ENCODE assay signal across 11 cellular contexts in the genomic region with DNA sequence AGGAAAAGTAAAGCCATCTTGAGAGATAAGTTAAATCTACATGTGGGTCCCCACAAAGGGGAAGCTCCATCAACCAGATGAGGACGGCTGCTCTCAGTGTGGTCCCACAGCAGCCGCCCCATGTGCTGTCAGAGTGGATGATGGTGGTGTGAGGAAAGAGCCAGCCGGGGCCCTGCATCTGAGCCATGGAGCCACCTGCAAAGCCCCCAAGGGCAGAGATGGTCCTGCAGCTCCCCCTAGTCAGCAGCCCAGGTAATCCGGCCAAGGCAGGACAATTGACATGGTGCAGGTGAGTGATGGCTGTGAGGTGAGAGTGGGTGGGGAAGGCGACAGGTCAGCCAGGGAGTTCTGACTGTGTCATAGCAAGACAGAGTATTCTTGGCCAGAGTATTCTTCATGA.
DNase-seq lines count a peak whose midpoint lies in the region; ATAC-seq and TF ChIP-seq lines count a peak whose summit lies in the region.
"Had no signal": no experiment of that assay in that cellular context is flagged by ENCODE, and none has a peak within 500 bp of the region (broad histone marks: within the 10 kb centered on the region; RNA-seq: fewer than 3 reads in every experiment).

No MANE protein-coding gene starts in this region.

- POLR2A ChIA-PET in HCT116 (lab: Charles Lee) = no interaction called here

- H3K27ac Mint-ChIP-seq in stimulated activated memory B cell treated with anti-CD40 and anti-IgM and Interleukin-4, amounts not matched to agents 10 μg/mL and 1 μg/mL and 100 μg/mL, for 72 hours = no peak overlapping the region

- H3K9ac ChIP-seq in HCT116 (ENCODE audit: low read length) = no peak overlapping the region

- H3K36me3 ChIP-seq in HCT116 (ENCODE audit: control insufficient read depth in 1 of 2, insufficient read depth in 2 of 2, low read length in 2 of 2) = no peaks in the 10 kb centered on the region

- no peak for TF ChIP-seq POLR2A in HCT116 (IDR thresholded peaks at IDR 0.05; ENCODE audit: borderline replicate concordance, extremely low read depth, insufficient read depth, insufficient read length)

- H3K9me3 Mint-ChIP-seq in stimulated activated memory B cell treated with anti-CD40 and anti-IgM and Interleukin-4, amounts not matched to agents 10 μg/mL and 1 μg/mL and 100 μg/mL, for 72 hours = peaks cover 3% of the 10 kb centered on the region
- H3K9me3 Mint-ChIP-seq: activated T-cell treated with anti-CD3 and anti-CD28 coated beads, Interleukin-2, amount 50 U/mL, for 4 hours had no signal

- BruUV-seq in HCT116 (replicated peaks; lab: Mats Ljungman, UMichigan) = no TSS peak

- intact Hi-C loops in Right ventricle myocardium superior (cut with DNase I) (loop anchor here (5.0 to 10.0 kb wide), 2 partner anchors 384 to 694 kb away; no protein-coding TSS in a partner anchor), cardiac septum (cut with DNase I) (loop anchor here (5.0 to 10.0 kb wide), 2 partner anchors 186 to 379 kb away; no protein-coding TSS in a partner anchor), HCT116 (cut with micrococcal nuclease) (loop anchor here (2.0 kb wide), 1 partner anchor 384 kb away; no protein-coding TSS in a partner anchor)

- TF ChIP-seq RAD21 in HCT116 (IDR thresholded peaks at IDR 0.05; ENCODE audit: low read depth) = peak; percentile 31

- no peaks in the 10 kb centered on the region for H3K4me1 ChIP-seq in HCT116 (ENCODE audit: control insufficient read depth in 1 of 2, insufficient read depth in 2 of 2, low read length in 2 of 2)

- no peak overlapping the region for H2AFZ ChIP-seq in HCT116 (ENCODE audit: low read depth, low read length, poor library complexity, severe bottlenecking)

- H3K9me3 ChIP-seq in HCT116 (ENCODE audit: control insufficient read depth in 1 of 2, insufficient read depth in 1 of 2, low read depth in 1 of 2, low read length in 2 of 2) = no peaks in the 10 kb centered on the region

- H4K20me1 ChIP-seq in HCT116 (ENCODE audit: insufficient read depth) = no peaks in the 10 kb centered on the region

- H3K27ac ChIP-seq in HCT116 (ENCODE audit: low read depth, low read length) = no peak overlapping the region

- H3K27me3 ChIP-seq in HCT116 (ENCODE audit: insufficient read depth, low read length) = no peaks in the 10 kb centered on the region

- H3K79me2 ChIP-seq in HCT116 (ENCODE audit: insufficient read depth, low read length) = no peaks in the 10 kb centered on the region

- peaks cover 11% of the 10 kb centered on the region for H3K27me3 Mint-ChIP-seq in stimulated activated memory B cell treated with anti-CD40 and anti-IgM and Interleukin-4, amounts not matched to agents 10 μg/mL and 1 μg/mL and 100 μg/mL, for 72 hours

- peak; percentile 57 for ATAC-seq in Right ventricle myocardium superior (ENCODE audit: poor library complexity)
- ATAC-seq in HCT116 = no peak
- ATAC-seq in stimulated activated memory B cell treated with anti-CD40 and anti-IgM and Interleukin-4, amounts not matched to agents 10 μg/mL and 1 μg/mL and 100 μg/mL, for 72 hours = peak; percentile 47
- ATAC-seq in HG03045 (IDR thresholded peaks at IDR 0.05; ENCODE audit: unreplicated experiment) = no peak
- ATAC-seq in GM21717 (IDR thresholded peaks at IDR 0.05; ENCODE audit: unreplicated experiment) = no peak
- ATAC-seq: activated T-cell treated with anti-CD3 and anti-CD28 coated beads, Interleukin-2, amount 50 U/mL, for 4 hours; Panc1 had no signal

- DNase-seq in Right ventricle myocardium superior (peak; percentile 42), cardiac septum (ENCODE audit: low spot score) (no peak), HCT116 (ENCODE audit: low read depth, low spot score) (no peak), SK-N-DZ (ENCODE audit: low spot score) (peak; percentile 23), DMS114 treated with DMSO at 0.1 percent for 48 hours (lab: John Stamatoyannopoulos, UW; ENCODE audit: unreplicated experiment) (no peak)
- DNase-seq: activated T-cell treated with anti-CD3 and anti-CD28 coated beads, Interleukin-2, amount 50 U/mL, for 4 hours had no signal

- peaks cover 5% of the 10 kb centered on the region for H3K36me3 Mint-ChIP-seq in stimulated activated memory B cell treated with anti-CD40 and anti-IgM and Interleukin-4, amounts not matched to agents 10 μg/mL and 1 μg/mL and 100 μg/mL, for 72 hours
- H3K36me3 Mint-ChIP-seq: brain had no signal

- RAD21 ChIA-PET in HCT116 (lab: Charles Lee; ENCODE audit: low non-redundant PET in 1 of 2, low total read pairs in 2 of 2, uncharacterized antibody in 2 of 2, unreplicated experiment in 2 of 2) = no interaction called here

- no peak overlapping the region for H3K4me3 Mint-ChIP-seq in stimulated activated memory B cell treated with anti-CD40 and anti-IgM and Interleukin-4, amounts not matched to agents 10 μg/mL and 1 μg/mL and 100 μg/mL, for 72 hours
- H3K4me3 Mint-ChIP-seq: activated T-cell treated with anti-CD3 and anti-CD28 coated beads, Interleukin-2, amount 50 U/mL, for 4 hours; brain had no signal

- H3K9me2 ChIP-seq in HCT116 (ENCODE audit: insufficient read depth) = no peaks in the 10 kb centered on the region

- peaks cover 7% of the 10 kb centered on the region for H3K4me1 Mint-ChIP-seq in stimulated activated memory B cell treated with anti-CD40 and anti-IgM and Interleukin-4, amounts not matched to agents 10 μg/mL and 1 μg/mL and 100 μg/mL, for 72 hours

- H3K4me2 ChIP-seq in HCT116 (ENCODE audit: low read length) = no peak overlapping the region

- CTCF ChIA-PET in HCT116 (lab: Charles Lee) = no interaction called here

- H3K4me3 ChIP-seq in HCT116 (replicated peaks in 1 of 2; ENCODE audit: low read depth in 1 of 2, low read length in 2 of 2) = no peak overlapping the region

- TF ChIP-seq CTCF in HCT116 (IDR thresholded peaks at IDR 0.05 in 2 of 3, conservative IDR thresholded peaks at IDR 0.05 in 1 of 3; ENCODE audit: borderline replicate concordance in 1 of 3, insufficient read depth in 1 of 3, low read depth in 2 of 3, low read length in 2 of 3) = peak in 1 of 3 experiments; percentile 8; a peak in 1 of 6 replicates

TF ChIP-seq in HCT116, 20 proteins besides CTCF, POLR2A, EP300 and RAD21:
- TF ChIP-seq ZNF274 (IDR thresholded peaks at IDR 0.05; ENCODE audit: low read depth, low read length) = no peak
- no peak for TF ChIP-seq TCF7L2 (IDR thresholded peaks at IDR 0.05; ENCODE audit: borderline replicate concordance, extremely low read depth, insufficient read depth, insufficient read length)
- TF ChIP-seq FOSL1 (IDR thresholded peaks at IDR 0.05; ENCODE audit: low read depth) = no peak
- TF ChIP-seq SIN3A (IDR thresholded peaks at IDR 0.05; ENCODE audit: low read depth) = no peak
- TF ChIP-seq ELF1 (IDR thresholded peaks at IDR 0.05; ENCODE audit: borderline replicate concordance, low read depth) = no peak
- no peak for TF ChIP-seq CBX3 (IDR thresholded peaks at IDR 0.05; ENCODE audit: low read depth)
- no peak for TF ChIP-seq EZH2 (IDR thresholded peaks at IDR 0.05)
- TF ChIP-seq, protein P1, sequence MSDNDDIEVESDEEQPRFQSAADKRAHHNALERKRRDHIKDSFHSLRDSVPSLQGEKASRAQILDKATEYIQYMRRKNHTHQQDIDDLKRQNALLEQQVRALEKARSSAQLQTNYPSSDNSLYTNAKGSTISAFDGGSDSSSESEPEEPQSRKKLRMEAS (IDR thresholded peaks at IDR 0.05) = no peak
- TF ChIP-seq EGR1 (IDR thresholded peaks at IDR 0.05; ENCODE audit: low read depth) = no peak
- no peak for TF ChIP-seq EZH2phosphoT487 (IDR thresholded peaks at IDR 0.05; ENCODE audit: borderline replicate concordance)
- TF ChIP-seq, protein P2, sequence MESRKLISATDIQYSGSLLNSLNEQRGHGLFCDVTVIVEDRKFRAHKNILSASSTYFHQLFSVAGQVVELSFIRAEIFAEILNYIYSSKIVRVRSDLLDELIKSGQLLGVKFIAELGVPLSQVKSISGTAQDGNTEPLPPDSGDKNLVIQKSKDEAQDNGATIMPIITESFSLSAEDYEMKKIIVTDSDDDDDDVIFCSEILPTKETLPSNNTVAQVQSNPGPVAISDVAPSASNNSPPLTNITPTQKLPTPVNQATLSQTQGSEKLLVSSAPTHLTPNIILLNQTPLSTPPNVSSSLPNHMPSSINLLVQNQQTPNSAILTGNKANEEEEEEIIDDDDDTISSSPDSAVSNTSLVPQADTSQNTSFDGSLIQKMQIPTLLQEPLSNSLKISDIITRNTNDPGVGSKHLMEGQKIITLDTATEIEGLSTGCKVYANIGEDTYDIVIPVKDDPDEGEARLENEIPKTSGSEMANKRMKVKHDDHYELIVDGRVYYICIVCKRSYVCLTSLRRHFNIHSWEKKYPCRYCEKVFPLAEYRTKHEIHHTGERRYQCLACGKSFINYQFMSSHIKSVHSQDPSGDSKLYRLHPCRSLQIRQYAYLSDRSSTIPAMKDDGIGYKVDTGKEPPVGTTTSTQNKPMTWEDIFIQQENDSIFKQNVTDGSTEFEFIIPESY (IDR thresholded peaks at IDR 0.05; ENCODE audit: extremely low read depth, insufficient replicate concordance, low read length) = no peak
- no peak for TF ChIP-seq SRF (IDR thresholded peaks at IDR 0.05; ENCODE audit: low read depth)
- no peak for TF ChIP-seq SP1 (IDR thresholded peaks at IDR 0.05; ENCODE audit: low read depth)

Comparison
In these comparisons a context has a peak if more than half of its experiments do, and no peak if none do; other contexts are left out.
1. DNase-seq: peak in Right ventricle myocardium superior (single experiment) and SK-N-DZ (single experiment); none in cardiac septum (single experiment), HCT116 (single experiment) and DMS114 treated with DMSO at 0.1 percent for 48 hours (single experiment).
2. ATAC-seq: peak in Right ventricle myocardium superior (single experiment) and stimulated activated memory B cell treated with anti-CD40 and anti-IgM and Interleukin-4, amounts not matched to agents 10 μg/mL and 1 μg/mL and 100 μg/mL, for 72 hours (single experiment); none in HCT116 (single experiment), HG03045 (single experiment) and GM21717 (single experiment).